Comparison of ENCODE assay signal across 8 cellular contexts in the genomic region with DNA sequence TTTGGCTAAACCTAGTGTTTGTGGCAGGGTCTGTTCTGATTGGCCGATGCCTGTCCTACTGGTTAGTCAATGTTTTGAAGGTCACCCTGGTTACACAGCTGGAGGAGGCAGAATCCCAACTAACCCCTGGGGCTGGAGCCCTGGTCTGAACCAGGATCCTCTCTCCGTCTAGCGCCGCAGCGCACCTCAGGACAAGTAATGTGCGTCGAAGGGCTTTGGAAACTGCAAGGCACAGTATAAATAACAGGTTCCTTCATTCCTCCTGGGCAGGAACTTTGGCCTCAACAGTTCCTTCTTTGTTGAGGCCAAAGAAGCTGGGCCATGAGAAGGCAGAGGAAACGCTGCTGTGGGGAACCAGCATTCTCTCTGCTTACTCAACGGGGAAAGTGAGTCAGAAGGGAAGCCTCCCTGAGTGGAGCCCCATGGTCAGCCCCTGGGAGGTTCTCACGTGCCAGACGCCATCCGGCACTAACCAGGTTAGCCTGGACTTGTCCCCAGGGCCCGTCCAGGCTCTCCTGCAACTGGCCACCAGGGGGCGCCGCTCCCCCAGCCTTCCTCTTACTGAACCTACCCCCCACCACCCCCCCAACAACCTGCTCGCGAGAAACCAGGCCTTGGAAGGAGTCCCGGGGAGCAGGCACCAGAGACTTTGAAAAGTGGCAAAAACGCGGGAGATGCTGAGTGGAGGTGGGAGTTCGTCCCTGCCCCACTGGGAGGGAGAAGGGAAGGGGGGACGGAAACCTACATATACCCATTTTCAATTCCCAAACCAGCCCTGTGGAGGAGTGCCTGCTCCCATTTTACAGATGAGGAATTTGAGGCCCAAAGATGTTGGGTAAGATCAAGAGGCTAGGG. TPM values are rescaled to one million over a fixed set of nuclear protein-coding genes. Genes with fewer than 3 reads are reported as not detected.
A peak's percentile ranks its signal among the peaks of the same experiment; 100 is the strongest.
DNase-seq lines count a peak whose midpoint lies in the region; ATAC-seq and TF ChIP-seq lines count a peak whose summit lies in the region.

No MANE protein-coding gene starts in this region.

- H3K27me3 Mint-ChIP-seq in effector memory CD8-positive, alpha-beta T cell, result peaks cover 0 to 6% of the 10 kb centered on the region in 2 donors
- no peaks in the 10 kb centered on the region for H3K27me3 Mint-ChIP-seq in mesothelial cell of epicardium (ENCODE audit: low read depth)

- no peaks in the 10 kb centered on the region for H3K9me3 Mint-ChIP-seq in effector memory CD8-positive, alpha-beta T cell
- no peaks in the 10 kb centered on the region for H3K9me3 Mint-ChIP-seq in mesothelial cell of epicardium

- peaks cover 15 to 17% of the 10 kb centered on the region in 2 donors for H3K4me1 Mint-ChIP-seq in effector memory CD8-positive, alpha-beta T cell (ENCODE audit: low read depth in 2 of 2)
- H3K4me1 Mint-ChIP-seq in mesothelial cell of epicardium, result peaks cover 40% of the 10 kb centered on the region

- ATAC-seq in GM19328 (IDR thresholded peaks at IDR 0.05; ENCODE audit: unreplicated experiment), result peak; percentile 41
- peak; percentile 22 for ATAC-seq in HG03575 (IDR thresholded peaks at IDR 0.05; ENCODE audit: extremely low read depth, insufficient number of reproducible peaks, low FRiP score, unreplicated experiment)
- peak; percentile 74 for ATAC-seq in effector memory CD8-positive, alpha-beta T cell (replicated peaks)

- peaks cover 17% of the 10 kb centered on the region for H3K36me3 Mint-ChIP-seq in effector memory CD8-positive, alpha-beta T cell (ENCODE audit: insufficient read depth)
- H3K36me3 Mint-ChIP-seq in mesothelial cell of epicardium, result no peaks in the 10 kb centered on the region

- TF ChIP-seq CTCF in mesothelial cell of epicardium (IDR thresholded peaks at IDR 0.05; ENCODE audit: unreplicated experiment), result peak; percentile 99

- DNase-seq in CD1c-positive myeloid dendritic cell (ENCODE audit: extremely low spot score) (peak; percentile 97), mesothelial cell of epicardium (ENCODE audit: low spot score in 2 of 2, unreplicated experiment in 2 of 2) (peak; percentile 75 to 94)
- peak; percentile 89 for DNase-seq in NK-92 treated with Interleukin-12 subunit alpha and Interleukin-12 subunit beta, amount 100 ng/mL, for 24 hours (lab: John Stamatoyannopoulos, UW)
- DNase-seq in activated CD8-positive, alpha-beta memory T cell treated with anti-CD3 and anti-CD28 coated beads for 48 hours (ENCODE audit: low read depth in 2 of 3, low spot score in 2 of 3), result peak; percentile 84 to 94 (median 87)
- DNase-seq in effector memory CD8-positive, alpha-beta T cell, result peak; percentile 85 to 86 (median 85)
- DNase-seq in stimulated activated CD8-positive, alpha-beta memory T cell treated with anti-CD3 and anti-CD28 coated beads, Interleukin-15, amount 100 ng/mL, for 4 hours (ENCODE audit: low read depth in 2 of 2), result peak; percentile 75 to 85

- peak overlapping the region; percentile 79 to 84 for H3K4me3 Mint-ChIP-seq in effector memory CD8-positive, alpha-beta T cell
- H3K4me3 Mint-ChIP-seq in mesothelial cell of epicardium, result peak overlapping the region; percentile 33

- H3K27ac Mint-ChIP-seq in effector memory CD8-positive, alpha-beta T cell, result peak overlapping the region; percentile 76 to 90
- peak overlapping the region; percentile 90 for H3K27ac Mint-ChIP-seq in mesothelial cell of epicardium

RNA-seq across cellular contexts. Expression of gene TEX44, which starts 19.8 kb away (rescaled TPM):
- total RNA-seq in mesothelial cell of epicardium, result not detected in 3 replicates

Comparison
In these comparisons a context has a peak if more than half of its experiments do, and no peak if none do; other contexts are left out.
1. Peak in every context shown above with its lines: DNase-seq and ATAC-seq.
2. ATAC-seq: peak in every context shown above with its lines; median percentile 74 in effector memory CD8-positive, alpha-beta T cell; 41 in GM19328; 22 in HG03575.